ENCODE assay signal across 7 cellular contexts in the genomic region with DNA sequence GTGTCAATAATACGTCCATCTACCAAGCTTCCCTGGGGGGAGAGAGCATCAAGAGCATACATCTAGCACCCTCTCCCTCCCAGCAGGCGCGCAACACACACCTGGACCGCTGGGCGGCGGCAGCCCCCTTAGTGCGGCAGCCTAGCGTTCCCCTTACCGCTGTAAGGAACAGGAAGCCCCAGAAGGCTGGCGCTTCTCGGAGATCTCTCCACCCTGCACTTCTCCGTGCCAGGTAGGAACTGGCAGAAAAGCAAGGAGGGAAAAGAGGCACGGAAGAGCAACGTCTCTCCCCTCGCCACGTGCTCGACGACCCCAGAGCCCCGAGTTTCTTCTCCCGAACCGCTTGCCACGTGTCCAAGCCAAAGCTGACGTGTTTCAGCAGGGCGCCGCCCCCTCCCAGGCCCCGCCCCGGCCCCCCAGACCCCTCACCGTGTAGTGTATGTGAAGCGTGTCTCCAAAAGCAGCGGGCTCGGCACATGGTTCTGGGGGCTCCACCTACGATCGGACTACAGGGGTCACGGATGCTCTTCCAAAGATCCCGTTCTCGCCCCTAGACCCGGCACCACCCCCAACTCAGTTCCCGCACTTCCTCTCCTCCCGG. TPM values are rescaled to one million over a fixed set of nuclear protein-coding genes. Genes with fewer than 3 reads are reported as not detected.
DNase-seq lines count a peak whose midpoint lies in the region; ATAC-seq and TF ChIP-seq lines count a peak whose summit lies in the region.

No MANE protein-coding gene starts in this region.

- peaks cover 57% of the 10 kb centered on the region for H3K36me3 Mint-ChIP-seq in activated T-cell treated with anti-CD3 and anti-CD28 coated beads, Interleukin-2, amount 50 U/mL, for 24 hours (ENCODE audit: low read depth)

- TF ChIP-seq CTCF in foreskin keratinocyte (conservative IDR thresholded peaks at IDR 0.05), result peak; percentile 71
- TF ChIP-seq CTCF in vagina (IDR thresholded peaks at IDR 0.05), result peak in 1 of 3 experiments; percentile 46

- H3K27me3 ChIP-seq in foreskin keratinocyte (no peaks in the 10 kb centered on the region), vagina (no peaks in the 10 kb centered on the region)

- H3K4me1 ChIP-seq in foreskin keratinocyte, result no peaks in the 10 kb centered on the region
- H3K4me1 ChIP-seq in vagina, result peaks cover 20% of the 10 kb centered on the region

- H3K27ac ChIP-seq in foreskin keratinocyte, result peak overlapping the region; percentile 65
- H3K27ac ChIP-seq in vagina, result peak overlapping the region; percentile 88

- H3K4me1 Mint-ChIP-seq in activated T-cell treated with anti-CD3 and anti-CD28 coated beads, Interleukin-2, amount 50 U/mL, for 24 hours (ENCODE audit: low read depth), result peaks cover 55% of the 10 kb centered on the region

- H3K27ac Mint-ChIP-seq in activated T-cell treated with anti-CD3 and anti-CD28 coated beads, Interleukin-2, amount 50 U/mL, for 24 hours, result peak overlapping the region; percentile 98

- intact Hi-C loops in vagina (cut with DNase I), result no loop called here

- DNase-seq in NCI-H2107 treated with DMSO at 0.1 percent for 48 hours (lab: John Stamatoyannopoulos, UW; ENCODE audit: unreplicated experiment) (peak; percentile 37), foreskin keratinocyte (peak in 1 of 2 donors; percentile 40), pulmonary artery endothelial cell (ENCODE audit: low read depth, low spot score) (peak; percentile 7), vagina (ENCODE audit: extremely low spot score in 2 of 2) (no peak)
- DNase-seq in activated T-cell treated with anti-CD3 and anti-CD28 coated beads, Interleukin-2, amount 50 U/mL, for 24 hours, result peak; percentile 86

- peak overlapping the region; percentile 69 to 99 for H3K4me3 ChIP-seq in vagina

- no peaks in the 10 kb centered on the region for H3K27me3 Mint-ChIP-seq in activated T-cell treated with anti-CD3 and anti-CD28 coated beads, Interleukin-2, amount 50 U/mL, for 24 hours

- no peaks in the 10 kb centered on the region for H3K9me3 Mint-ChIP-seq in activated T-cell treated with anti-CD3 and anti-CD28 coated beads, Interleukin-2, amount 50 U/mL, for 24 hours

- H3K36me3 ChIP-seq in vagina, result peaks cover 0 to 4% of the 10 kb centered on the region in 2 donors

- ATAC-seq in GM18498 (IDR thresholded peaks at IDR 0.05; ENCODE audit: unreplicated experiment) (peak; percentile 93), HG02678 (IDR thresholded peaks at IDR 0.05; ENCODE audit: unreplicated experiment) (peak; percentile 80), foreskin keratinocyte (peak; percentile 80)

- TF ChIP-seq POLR2A in vagina (IDR thresholded peaks at IDR 0.05), result no peak

- H3K9me3 ChIP-seq in vagina, result no peaks in the 10 kb centered on the region

- H3K4me3 Mint-ChIP-seq in activated T-cell treated with anti-CD3 and anti-CD28 coated beads, Interleukin-2, amount 50 U/mL, for 24 hours, result peak overlapping the region; percentile 93

RNA-seq across cellular contexts. Expression of a gene that starts 0.6 kb away (rescaled TPM):
- total RNA-seq in foreskin keratinocyte, result 29.4 and 31.8 TPM in 2 replicates
- 43.1 and 43.4 TPM in 2 replicates for polyA plus RNA-seq in foreskin keratinocyte
- 20.6 and 23.0 TPM in 2 replicates for total RNA-seq in pulmonary artery endothelial cell
- 16.9 TPM for total RNA-seq in vagina

RNA-seq across cellular contexts. Expression of a gene that starts 32.6 kb away (rescaled TPM):
- 102 and 109 TPM in 2 replicates for total RNA-seq in foreskin keratinocyte
- polyA plus RNA-seq in foreskin keratinocyte, result 141 and 151 TPM in 2 replicates
- 46.8 and 56.2 TPM in 2 replicates for total RNA-seq in pulmonary artery endothelial cell
- total RNA-seq in vagina, result 56.2 TPM

RNA-seq across cellular contexts. Expression of a gene that starts 46.8 kb away (rescaled TPM):
- total RNA-seq in foreskin keratinocyte (0.46 and 1.1 TPM in 2 replicates), pulmonary artery endothelial cell (under 0.01 TPM in 1 of 2 replicates, not detected in the other), vagina (4.7 TPM)
- 0.50 and 1.0 TPM in 2 replicates for polyA plus RNA-seq in foreskin keratinocyte

RNA-seq across cellular contexts. Expression of a gene that starts 53.4 kb away (rescaled TPM):
- not detected in 2 replicates for total RNA-seq in foreskin keratinocyte
- polyA plus RNA-seq in foreskin keratinocyte, result not detected in 2 replicates
- total RNA-seq in pulmonary artery endothelial cell, result not detected in 2 replicates
- total RNA-seq in vagina, result not detected

RNA-seq across cellular contexts. Expression of a gene that starts 59.0 kb away (rescaled TPM):
- total RNA-seq in foreskin keratinocyte, result 0.07 and 0.11 TPM in 2 replicates
- 0.10 and 0.11 TPM in 2 replicates for polyA plus RNA-seq in foreskin keratinocyte
- 1.4 and 3.7 TPM in 2 replicates for total RNA-seq in pulmonary artery endothelial cell
- 3.9 TPM for total RNA-seq in vagina

Comparison
In these comparisons a context has a peak if more than half of its experiments do, and no peak if none do; other contexts are left out.
1. DNase-seq: peak in NCI-H2107 treated with DMSO at 0.1 percent for 48 hours (single experiment), activated T-cell treated with anti-CD3 and anti-CD28 coated beads, Interleukin-2, amount 50 U/mL, for 24 hours (single experiment) and pulmonary artery endothelial cell (single experiment); none in vagina (0 of 2).
2. Peak in every context shown above with its lines, with median percentiles within 50 percentile points of each other: ATAC-seq.